16 cellular contexts compared by ENCODE assay signal in the genomic region with DNA sequence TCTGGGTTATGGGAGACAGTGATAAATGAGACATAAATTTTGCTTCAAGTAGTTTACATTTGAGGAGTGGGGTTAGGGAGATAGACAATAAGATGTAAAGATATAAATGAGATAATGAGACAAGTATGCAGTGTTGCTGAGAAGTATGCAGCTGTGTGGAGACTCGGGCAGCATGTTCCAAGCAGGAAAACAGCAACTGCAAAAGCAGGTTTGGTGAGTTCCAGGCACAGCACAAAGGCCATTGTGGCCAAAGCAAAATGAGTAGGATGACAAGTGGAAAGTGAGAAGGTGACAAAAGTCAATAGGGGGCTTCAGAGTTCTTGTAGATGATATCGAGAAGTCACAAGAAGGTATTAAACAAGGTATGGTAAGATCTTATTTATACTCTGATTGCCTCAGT.
A peak's percentile ranks its signal among the peaks of the same experiment; 100 is the strongest.
DNase-seq lines count a peak whose midpoint lies in the region; ATAC-seq and TF ChIP-seq lines count a peak whose summit lies in the region.
"Had no signal": no experiment of that assay in that cellular context is flagged by ENCODE, and none has a peak within 500 bp of the region (broad histone marks: within the 10 kb centered on the region; RNA-seq: fewer than 3 reads in every experiment).

No MANE protein-coding gene starts in this region.

- no peak overlapping the region for H4K8ac ChIP-seq in IMR-90 (ENCODE audit: low read depth in 2 of 2, low read length in 2 of 2)

- H3K4me1 ChIP-seq in IMR-90 (ENCODE audit: control insufficient read depth, insufficient read depth, low read length) (no peaks in the 10 kb centered on the region), mammary epithelial cell (ENCODE audit: insufficient read depth, low read length) (peaks cover 7% of the 10 kb centered on the region)
- H3K4me1 ChIP-seq: SJSA1 had no signal

- no peak overlapping the region for H3K23ac ChIP-seq in IMR-90 (ENCODE audit: low read depth, low read length)

- H4K91ac ChIP-seq in IMR-90 (ENCODE audit: insufficient read depth, low read depth, low read length), result no peak overlapping the region

- H2BK15ac ChIP-seq in IMR-90 (ENCODE audit: low read depth, low read length), result no peak overlapping the region

- no TSS peak for BruUV-seq in IMR-90 (replicated peaks; lab: Mats Ljungman, UMichigan)
- no TSS peak for BruUV-seq in mammary epithelial cell (replicated peaks; lab: Mats Ljungman, UMichigan)

- H3K27ac ChIP-seq in IMR-90 (ENCODE audit: insufficient read depth, low read length) (no peak overlapping the region), mammary epithelial cell (ENCODE audit: insufficient read depth, low read depth, low read length) (no peak overlapping the region)
- H3K27ac ChIP-seq: HL-60, SJSA1 had no signal

- POLR2A ChIA-PET in IMR-90 (lab: Charles Lee; ENCODE audit: unreplicated experiment), result no interaction called here

- H3K79me2 ChIP-seq in mammary epithelial cell (ENCODE audit: insufficient read depth, low read length), result no peaks in the 10 kb centered on the region

- no peaks in the 10 kb centered on the region for H3K36me3 ChIP-seq in IMR-90 (ENCODE audit: control insufficient read depth, insufficient read depth, low read length)
- H3K36me3 ChIP-seq in mammary epithelial cell (ENCODE audit: insufficient read depth, low read length), result no peaks in the 10 kb centered on the region
- H3K36me3 ChIP-seq: SJSA1 had no signal

- H3K9me3 ChIP-seq in IMR-90 (ENCODE audit: control insufficient read depth, insufficient read depth, low read length), result 0 out of 2 replicates have a peak, but pooled peaks cover 2% of the 10 kb centered on the region
- no peaks in the 10 kb centered on the region for H3K9me3 ChIP-seq in mammary epithelial cell (replicated peaks; ENCODE audit: insufficient read depth, low read length)
- H3K9me3 ChIP-seq: SJSA1 had no signal

- TF ChIP-seq RAD21 in IMR-90 (IDR thresholded peaks at IDR 0.05; ENCODE audit: low read length), result no peak

- no peak for ATAC-seq in IMR-90 (ENCODE audit: low read depth)

- H3K27me3 ChIP-seq in IMR-90 (ENCODE audit: control insufficient read depth, insufficient read depth, low read length) (no peaks in the 10 kb centered on the region), mammary epithelial cell (ENCODE audit: insufficient read depth, low read length) (no peaks in the 10 kb centered on the region)
- H3K27me3 ChIP-seq: SJSA1 had no signal

- no peak overlapping the region for H3K4me2 ChIP-seq in IMR-90 (ENCODE audit: low read depth, low read length)
- H3K4me2 ChIP-seq in mammary epithelial cell (ENCODE audit: insufficient read depth, low read depth, low read length), result peak overlapping the region; percentile 37

- peak; percentile 18 for DNase-seq in ELF-1 (ENCODE audit: low read depth, low spot score)
- DNase-seq in IMR-90, result peak; percentile 10
- DNase-seq in mammary epithelial cell, result peak; percentile 51
- DNase-seq in myocyte (ENCODE audit: low read depth), result peak; percentile 16
- DNase-seq in NCI-H524 treated with DMSO at 0.1 percent for 48 hours (lab: John Stamatoyannopoulos, UW), result no peak
- DNase-seq in SHP77 treated with DMSO at 0.1 percent for 48 hours (lab: John Stamatoyannopoulos, UW), result no peak
- DNase-seq in kidney glomerular epithelial cell (lab: John Stamatoyannopoulos, UW), result no peak
- DNase-seq: CD4-positive, alpha-beta memory T cell; GOT3; HFFc6; KBM-7; NCI-H1092; NCI-H1694 treated with DMSO at 0.1 percent for 48 hours; NCI-H69 had no signal

- no peak overlapping the region for H2AK5ac ChIP-seq in IMR-90 (ENCODE audit: low read depth, low read length)

- H2AFZ ChIP-seq in IMR-90 (replicated peaks; ENCODE audit: low read length, poor library complexity) (no peak overlapping the region), mammary epithelial cell (ENCODE audit: low read depth, low read length) (no peak overlapping the region)

- H3K18ac ChIP-seq in IMR-90 (ENCODE audit: low read depth, low read length), result no peak overlapping the region

- no peak overlapping the region for H2AK9ac ChIP-seq in IMR-90 (replicated peaks; ENCODE audit: low read depth, low read length, poor library complexity)

- no peak overlapping the region for H2BK5ac ChIP-seq in IMR-90 (ENCODE audit: low read depth, low read length, poor library complexity, severe bottlenecking)

- H3K14ac ChIP-seq in IMR-90 (replicated peaks; ENCODE audit: low read depth, low read length), result no peak overlapping the region

- TF ChIP-seq POLR2A in IMR-90 (IDR thresholded peaks at IDR 0.05; ENCODE audit: low read depth, low read length), result no peak

- 29% methylated on average over 1 of the region's 2 CpGs; no CpG with 5 or more reads in 1 of the 2 experiments for WGBS in IMR-90 (ENCODE audit: extremely low coverage in 2 of 2, insufficient read length in 1 of 2), 2 experiments
- 11% methylated on average over 2 of the region's 2 CpGs for WGBS in mammary epithelial cell (ENCODE audit: low coverage, missing lambda C conversion rate)

- H4K20me1 ChIP-seq in IMR-90 (ENCODE audit: insufficient read depth, low read length), result no peaks in the 10 kb centered on the region
- H4K20me1 ChIP-seq in mammary epithelial cell (ENCODE audit: insufficient read depth, low read length), result no peaks in the 10 kb centered on the region

- dilution Hi-C loops in IMR-90 (cut with HindIII; ENCODE audit: low sequenced_read_pairs, unreplicated experiment) (no loop called here), mammary epithelial cell (cut with HindIII; ENCODE audit: low sequenced_read_pairs) (no loop called here)

- H3K4me3 ChIP-seq in IMR-90 (ENCODE audit: insufficient read depth, low read depth, low read length) (no peak overlapping the region), mammary epithelial cell (replicated peaks in 1 of 3; ENCODE audit: insufficient read depth in 1 of 3, low read depth in 2 of 3, low read length in 3 of 3) (no peak overlapping the region)
- H3K4me3 ChIP-seq: SJSA1 had no signal

- H4K5ac ChIP-seq in IMR-90 (ENCODE audit: low read depth, low read length), result no peak overlapping the region

- TF ChIP-seq CTCF in IMR-90 (conservative IDR thresholded peaks at IDR 0.05; ENCODE audit: low read depth, low read length) (no peak), mammary epithelial cell (conservative IDR thresholded peaks at IDR 0.05 in 1 of 2, IDR thresholded peaks at IDR 0.05 in 1 of 2; ENCODE audit: extremely low read depth in 1 of 2, insufficient read depth in 1 of 2, low read depth in 1 of 2, low read length in 2 of 2) (no peak)

- no peak overlapping the region for H3K56ac ChIP-seq in IMR-90 (ENCODE audit: extremely low read depth, insufficient read depth, low read length)

- no peaks in the 10 kb centered on the region for H3K9me1 ChIP-seq in IMR-90 (ENCODE audit: insufficient read depth, low read length)

- no peak overlapping the region for H2BK120ac ChIP-seq in IMR-90 (ENCODE audit: low read depth, low read length)

- intact Hi-C loops in IMR-90 (cut with micrococcal nuclease) (no loop called here), mammary epithelial cell (cut with micrococcal nuclease) (no loop called here)

- CTCF ChIA-PET in IMR-90 (lab: Yijun Ruan, JAX), result no interaction called here
- CTCF ChIA-PET in mammary epithelial cell (lab: Charles Lee; ENCODE audit: low non-redundant PET), result no interaction called here

- H3K9ac ChIP-seq in IMR-90 (ENCODE audit: low read depth, low read length), result no peak overlapping the region
- no peak overlapping the region for H3K9ac ChIP-seq in mammary epithelial cell (ENCODE audit: insufficient read depth, low read length)

- in situ Hi-C loops in IMR-90 (cut with MboI; ENCODE audit: low sequenced_read_pairs) (no loop called here), mammary epithelial cell (cut with MboI; ENCODE audit: low sequenced_read_pairs in 2 of 2) (no loop called here)

- H3K79me1 ChIP-seq in IMR-90 (ENCODE audit: low read depth in 1 of 2, low read length in 2 of 2), result no peaks in the 10 kb centered on the region

- no peak overlapping the region for H3K4ac ChIP-seq in IMR-90 (ENCODE audit: low read depth, low read length)

- H2BK20ac ChIP-seq in IMR-90 (ENCODE audit: low read depth, low read length), result no peak overlapping the region

TF ChIP-seq in IMR-90, 13 proteins besides CTCF, POLR2A, EP300 and RAD21:
- TF ChIP-seq MAZ (IDR thresholded peaks at IDR 0.05; ENCODE audit: borderline replicate concordance, low read depth, low read length) (no peak), RFX5 (IDR thresholded peaks at IDR 0.05; ENCODE audit: low read depth, low read length) (no peak), NFE2L2 (IDR thresholded peaks at IDR 0.05; ENCODE audit: low read depth, low read length) (no peak)
- TF ChIP-seq, protein P1, sequence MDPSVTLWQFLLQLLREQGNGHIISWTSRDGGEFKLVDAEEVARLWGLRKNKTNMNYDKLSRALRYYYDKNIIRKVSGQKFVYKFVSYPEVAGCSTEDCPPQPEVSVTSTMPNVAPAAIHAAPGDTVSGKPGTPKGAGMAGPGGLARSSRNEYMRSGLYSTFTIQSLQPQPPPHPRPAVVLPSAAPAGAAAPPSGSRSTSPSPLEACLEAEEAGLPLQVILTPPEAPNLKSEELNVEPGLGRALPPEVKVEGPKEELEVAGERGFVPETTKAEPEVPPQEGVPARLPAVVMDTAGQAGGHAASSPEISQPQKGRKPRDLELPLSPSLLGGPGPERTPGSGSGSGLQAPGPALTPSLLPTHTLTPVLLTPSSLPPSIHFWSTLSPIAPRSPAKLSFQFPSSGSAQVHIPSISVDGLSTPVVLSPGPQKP (IDR thresholded peaks at IDR 0.05; ENCODE audit: borderline replicate concordance, low read depth, low read length), result no peak

Comparison
In these comparisons a context has a peak if more than half of its experiments do, and no peak if none do; other contexts are left out.
1. DNase-seq: peak in ELF-1 (single experiment), IMR-90 (single experiment), mammary epithelial cell (single experiment) and myocyte (single experiment); none in NCI-H524 treated with DMSO at 0.1 percent for 48 hours (single experiment), SHP77 treated with DMSO at 0.1 percent for 48 hours (single experiment) and kidney glomerular epithelial cell (single experiment).